In genomic region chr12:92360543-92360942, GRCh38 we compare ENCODE assay signal across 19 cellular contexts.
A peak's percentile ranks its signal among the peaks of the same experiment; 100 is the strongest.
DNase-seq lines count a peak whose midpoint lies in the region; ATAC-seq and TF ChIP-seq lines count a peak whose summit lies in the region.
"Had no signal": no experiment of that assay in that cellular context is flagged by ENCODE, and none has a peak within 500 bp of the region (broad histone marks: within the 10 kb centered on the region; RNA-seq: fewer than 3 reads in every experiment).

No MANE protein-coding gene starts in this region.

- no peaks in the 10 kb centered on the region for H3K27me3 ChIP-seq in left ventricle myocardium inferior (ENCODE audit: low read depth)
- H3K27me3 ChIP-seq: foreskin keratinocyte, sigmoid colon had no signal

- POLR2A ChIA-PET in activated CD4-positive, alpha-beta T cell treated with anti-CD3 and anti-CD28 coated beads, Interleukin-2, amount 10 ng/mL, durations not matched to agents 7 days and 5 days (lab: Charles Lee), result interaction anchor here (0.6 kb wide), 1 partner anchor 81 kb away, joined by 3 read pairs; no protein-coding TSS in a partner anchor

- H3K36me3 Mint-ChIP-seq in activated CD4-positive, alpha-beta T cell treated with anti-CD3 and anti-CD28 coated beads, Interleukin-2, amount 10 ng/mL, durations not matched to agents 7 days and 5 days (ENCODE audit: low read depth), result peaks cover 70% of the 10 kb centered on the region
- no peaks in the 10 kb centered on the region for H3K36me3 Mint-ChIP-seq in activated T-helper 17 cell treated with anti-CD3 and anti-CD28 coated beads, Interleukin-2, amount 50 U/mL, for 72 hours (ENCODE audit: low read depth)
- peaks cover 18% of the 10 kb centered on the region for H3K36me3 Mint-ChIP-seq in natural killer cell treated with Interleukin-12 subunit alpha and Interleukin-12 subunit beta and Interleukin-15 and Interleukin-18, amount 100 ng/mL, for 72 hours

- H3K4me1 ChIP-seq in left ventricle myocardium inferior, result peaks cover 18% of the 10 kb centered on the region
- H3K4me1 ChIP-seq: foreskin keratinocyte had no signal

- no peak overlapping the region for H3K27ac ChIP-seq in left ventricle myocardium inferior (replicated peaks)
- H3K27ac ChIP-seq: foreskin keratinocyte, sigmoid colon had no signal

- peaks cover 73% of the 10 kb centered on the region for H3K4me1 Mint-ChIP-seq in activated CD4-positive, alpha-beta T cell treated with anti-CD3 and anti-CD28 coated beads, Interleukin-2, amount 10 ng/mL, durations not matched to agents 7 days and 5 days
- peaks cover 32% of the 10 kb centered on the region for H3K4me1 Mint-ChIP-seq in activated T-helper 17 cell treated with anti-CD3 and anti-CD28 coated beads, Interleukin-2, amount 50 U/mL, for 72 hours
- H3K4me1 Mint-ChIP-seq in natural killer cell treated with Interleukin-12 subunit alpha and Interleukin-12 subunit beta and Interleukin-15 and Interleukin-18, amount 100 ng/mL, for 72 hours (ENCODE audit: low read depth in 2 of 2), result peaks cover 66% of the 10 kb centered on the region in 2 donors

- DNase-seq in activated CD4-positive, alpha-beta T cell treated with anti-CD3 and anti-CD28 coated beads, Interleukin-2, amount 10 ng/mL, durations not matched to agents 7 days and 5 days, result peak; percentile 19
- DNase-seq in activated CD4-positive, alpha-beta T cell treated with anti-CD3 and anti-CD28 coated beads for 48 hours, result no peak
- DNase-seq in Jurkat, Clone E6-1 (ENCODE audit: low read depth, low spot score), result peak; percentile 72
- no peak for DNase-seq in natural killer cell treated with Interleukin-12 subunit alpha and Interleukin-12 subunit beta and Interleukin-15 and Interleukin-18, amount 100 ng/mL, for 72 hours (ENCODE audit: low spot score)
- DNase-seq in NCI-H1694 (lab: John Stamatoyannopoulos, UW) (no peak), NCI-H82 (lab: John Stamatoyannopoulos, UW) (no peak), left ventricle myocardium inferior (no peak)
- DNase-seq: activated CD4-positive, alpha-beta T cell treated with anti-CD3 and anti-CD28 coated beads, Interleukin-2, amount 50 U/mL, for 48 hours; caudate nucleus; foreskin keratinocyte; HCEC 1CT; KG1; mesenchymal stem cell; NCI-H1694 treated with DMSO at 0.1 percent for 48 hours; NCI-H526 treated with DMSO at 0.1 percent for 48 hours; occipital lobe; sigmoid colon; stimulated activated naive CD8-positive, alpha-beta T cell treated with anti-CD3 and anti-CD28 coated beads, Interleukin-15, Interleukin-2, amounts not matched to agents 100 U/mL and 50 U/mL, for 24 hours had no signal

- no peak for TF ChIP-seq CTCF in left ventricle myocardium inferior (IDR thresholded peaks at IDR 0.05; ENCODE audit: borderline replicate concordance)

- peak; percentile 74 for ATAC-seq in activated T-helper 17 cell treated with anti-CD3 and anti-CD28 coated beads, Interleukin-2, amount 50 U/mL, for 72 hours (replicated peaks)
- peak; percentile 65 to 71 for ATAC-seq in natural killer cell treated with Interleukin-12 subunit alpha and Interleukin-12 subunit beta and Interleukin-15 and Interleukin-18, amount 100 ng/mL, for 72 hours
- ATAC-seq: foreskin keratinocyte; stimulated activated naive CD8-positive, alpha-beta T cell treated with anti-CD3 and anti-CD28 coated beads, Interleukin-15, Interleukin-2, amounts not matched to agents 100 U/mL and 50 U/mL, for 24 hours had no signal

- CTCF ChIA-PET in activated CD4-positive, alpha-beta T cell treated with anti-CD3 and anti-CD28 coated beads, Interleukin-2, amount 10 ng/mL, durations not matched to agents 7 days and 5 days (lab: Charles Lee), result no interaction called here

- intact Hi-C loops in left ventricle myocardium inferior (cut with micrococcal nuclease), result no loop called here

- H3K4me3 Mint-ChIP-seq in activated CD4-positive, alpha-beta T cell treated with anti-CD3 and anti-CD28 coated beads, Interleukin-2, amount 10 ng/mL, durations not matched to agents 7 days and 5 days, result no peak overlapping the region
- peak overlapping the region; percentile 13 for H3K4me3 Mint-ChIP-seq in activated T-helper 17 cell treated with anti-CD3 and anti-CD28 coated beads, Interleukin-2, amount 50 U/mL, for 72 hours
- H3K4me3 Mint-ChIP-seq in natural killer cell treated with Interleukin-12 subunit alpha and Interleukin-12 subunit beta and Interleukin-15 and Interleukin-18, amount 100 ng/mL, for 72 hours, result peak overlapping the region; percentile 15

- no peak overlapping the region for H3K4me3 ChIP-seq in Jurkat, Clone E6-1 (ENCODE audit: low read length)
- no peak overlapping the region for H3K4me3 ChIP-seq in left ventricle myocardium inferior
- H3K4me3 ChIP-seq: sigmoid colon had no signal

- peaks cover 61% of the 10 kb centered on the region for H3K9me3 Mint-ChIP-seq in activated CD4-positive, alpha-beta T cell treated with anti-CD3 and anti-CD28 coated beads, Interleukin-2, amount 10 ng/mL, durations not matched to agents 7 days and 5 days
- peaks cover 32% of the 10 kb centered on the region for H3K9me3 Mint-ChIP-seq in activated T-helper 17 cell treated with anti-CD3 and anti-CD28 coated beads, Interleukin-2, amount 50 U/mL, for 72 hours
- peaks cover 19% of the 10 kb centered on the region for H3K9me3 Mint-ChIP-seq in natural killer cell treated with Interleukin-12 subunit alpha and Interleukin-12 subunit beta and Interleukin-15 and Interleukin-18, amount 100 ng/mL, for 72 hours

- peak overlapping the region; percentile 81 for H3K27ac Mint-ChIP-seq in activated CD4-positive, alpha-beta T cell treated with anti-CD3 and anti-CD28 coated beads, Interleukin-2, amount 10 ng/mL, durations not matched to agents 7 days and 5 days
- peak overlapping the region; percentile 60 for H3K27ac Mint-ChIP-seq in activated T-helper 17 cell treated with anti-CD3 and anti-CD28 coated beads, Interleukin-2, amount 50 U/mL, for 72 hours
- peak overlapping the region; percentile 64 to 94 for H3K27ac Mint-ChIP-seq in natural killer cell treated with Interleukin-12 subunit alpha and Interleukin-12 subunit beta and Interleukin-15 and Interleukin-18, amount 100 ng/mL, for 72 hours

- H3K9me3 ChIP-seq in left ventricle myocardium inferior (replicated peaks), result no peaks in the 10 kb centered on the region
- H3K9me3 ChIP-seq: sigmoid colon had no signal

- H3K36me3 ChIP-seq in left ventricle myocardium inferior, result no peaks in the 10 kb centered on the region
- H3K36me3 ChIP-seq: sigmoid colon had no signal

- H3K27me3 Mint-ChIP-seq in activated CD4-positive, alpha-beta T cell treated with anti-CD3 and anti-CD28 coated beads, Interleukin-2, amount 10 ng/mL, durations not matched to agents 7 days and 5 days, result no peaks in the 10 kb centered on the region
- H3K27me3 Mint-ChIP-seq in activated T-helper 17 cell treated with anti-CD3 and anti-CD28 coated beads, Interleukin-2, amount 50 U/mL, for 72 hours, result no peaks in the 10 kb centered on the region
- H3K27me3 Mint-ChIP-seq in natural killer cell treated with Interleukin-12 subunit alpha and Interleukin-12 subunit beta and Interleukin-15 and Interleukin-18, amount 100 ng/mL, for 72 hours, result no peaks in the 10 kb centered on the region

Comparison
In these comparisons a context has a peak if more than half of its experiments do, and no peak if none do; other contexts are left out.
1. DNase-seq: peak in activated CD4-positive, alpha-beta T cell treated with anti-CD3 and anti-CD28 coated beads, Interleukin-2, amount 10 ng/mL, durations not matched to agents 7 days and 5 days (single experiment) and Jurkat, Clone E6-1 (single experiment); none in activated CD4-positive, alpha-beta T cell treated with anti-CD3 and anti-CD28 coated beads for 48 hours (single experiment), natural killer cell treated with Interleukin-12 subunit alpha and Interleukin-12 subunit beta and Interleukin-15 and Interleukin-18, amount 100 ng/mL, for 72 hours (single experiment), NCI-H1694 (single experiment), NCI-H82 (single experiment) and left ventricle myocardium inferior (single experiment).
2. Peak in every context shown above with its lines, with median percentiles within 50 percentile points of each other: H3K27ac Mint-ChIP-seq.